7 cellular contexts compared by ENCODE assay signal in the genomic region with DNA sequence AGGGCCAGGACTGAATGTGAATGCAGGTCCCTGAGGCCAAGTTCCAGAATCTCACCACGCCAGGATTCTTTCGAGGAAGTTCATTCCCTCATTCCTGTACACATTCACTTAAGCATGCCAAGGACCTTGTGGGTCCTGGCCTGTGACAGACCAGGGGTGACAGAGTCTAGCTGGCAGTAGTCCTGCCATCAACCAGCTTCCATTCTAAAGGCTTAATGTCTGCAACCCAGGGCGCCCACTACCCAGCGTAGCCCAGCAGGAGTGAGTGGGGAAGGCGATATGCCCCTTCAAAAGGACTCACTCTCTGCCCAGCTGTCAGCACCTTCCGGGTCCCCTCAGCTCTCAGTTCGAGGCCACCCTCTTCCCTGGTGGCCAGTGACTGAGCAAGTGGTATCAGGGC.
DNase-seq lines count a peak whose midpoint lies in the region; ATAC-seq, FAIRE-seq and TF ChIP-seq lines count a peak whose summit lies in the region.
"Not testable (repeated sequence)": the region's sequence is repeated elsewhere in the genome, so short reads cannot be mapped to it uniquely, and the experiment has no call there.

No MANE protein-coding gene starts in this region.

- not testable (repeated sequence) for H3K27me3 Mint-ChIP-seq in activated CD8-positive, alpha-beta T cell treated with anti-CD3 and anti-CD28 coated beads, Interleukin-2, amount 10 ng/mL, durations not matched to agents 7 days and 5 days (ENCODE audit: low read depth); activated T-helper 17 cell treated with anti-CD3 and anti-CD28 coated beads, Interleukin-2, amount 50 U/mL, for 72 hours; stimulated activated memory B cell treated with anti-CD40 and anti-IgM and Interleukin-4, amounts not matched to agents 10 μg/mL and 1 μg/mL and 100 μg/mL, for 72 hours

- H3K27ac Mint-ChIP-seq in activated CD8-positive, alpha-beta T cell treated with anti-CD3 and anti-CD28 coated beads, Interleukin-2, amount 10 ng/mL, durations not matched to agents 7 days and 5 days; activated T-helper 17 cell treated with anti-CD3 and anti-CD28 coated beads, Interleukin-2, amount 50 U/mL, for 72 hours; stimulated activated memory B cell treated with anti-CD40 and anti-IgM and Interleukin-4, amounts not matched to agents 10 μg/mL and 1 μg/mL and 100 μg/mL, for 72 hours: not testable (repeated sequence)

- H3K27ac ChIP-seq in A549; aorta (ENCODE audit: low read depth in 1 of 2, low read length in 2 of 2): not testable (repeated sequence)

- DNase-seq in A549 (ENCODE audit: low read depth in 1 of 2, low spot score in 1 of 2); aorta: not testable (repeated sequence)
- peak; percentile 10 for DNase-seq in activated CD8-positive, alpha-beta T cell treated with anti-CD3 and anti-CD28 coated beads, Interleukin-2, amount 10 ng/mL, durations not matched to agents 7 days and 5 days
- peak; percentile 72 for DNase-seq in mesenteric fat pad (ENCODE audit: low spot score)

- intact Hi-C loops in aorta (cut with DNase I) = not testable (repeated sequence)

- H3K36me3 ChIP-seq in aorta (ENCODE audit: control insufficient read depth in 1 of 2, insufficient read depth in 2 of 2, low read length in 1 of 2) = not testable (repeated sequence)

- not testable (repeated sequence) for H3K9me3 Mint-ChIP-seq in activated CD8-positive, alpha-beta T cell treated with anti-CD3 and anti-CD28 coated beads, Interleukin-2, amount 10 ng/mL, durations not matched to agents 7 days and 5 days (ENCODE audit: insufficient read depth); activated T-helper 17 cell treated with anti-CD3 and anti-CD28 coated beads, Interleukin-2, amount 50 U/mL, for 72 hours; stimulated activated memory B cell treated with anti-CD40 and anti-IgM and Interleukin-4, amounts not matched to agents 10 μg/mL and 1 μg/mL and 100 μg/mL, for 72 hours

- CTCF ChIA-PET in A549 (lab: Yijun Ruan, JAX); activated CD8-positive, alpha-beta T cell treated with anti-CD3 and anti-CD28 coated beads, Interleukin-2, amount 10 ng/mL, durations not matched to agents 7 days and 5 days (lab: Charles Lee): not testable (repeated sequence)

- TF ChIP-seq CTCF in A549 (IDR thresholded peaks at IDR 0.05) = not testable (repeated sequence)

- H3K4me1 Mint-ChIP-seq in activated CD8-positive, alpha-beta T cell treated with anti-CD3 and anti-CD28 coated beads, Interleukin-2, amount 10 ng/mL, durations not matched to agents 7 days and 5 days (ENCODE audit: low read depth); activated T-helper 17 cell treated with anti-CD3 and anti-CD28 coated beads, Interleukin-2, amount 50 U/mL, for 72 hours; stimulated activated memory B cell treated with anti-CD40 and anti-IgM and Interleukin-4, amounts not matched to agents 10 μg/mL and 1 μg/mL and 100 μg/mL, for 72 hours: not testable (repeated sequence)

- H3K4me1 ChIP-seq in A549; aorta (ENCODE audit: control insufficient read depth in 1 of 2, insufficient read depth in 2 of 2, low read length in 2 of 2): not testable (repeated sequence)

- H3K4me3 ChIP-seq in A549; aorta (ENCODE audit: low read length in 2 of 2): not testable (repeated sequence)

- POLR2A ChIA-PET in A549 (lab: Yijun Ruan, JAX); activated CD8-positive, alpha-beta T cell treated with anti-CD3 and anti-CD28 coated beads, Interleukin-2, amount 10 ng/mL, durations not matched to agents 7 days and 5 days (lab: Charles Lee): not testable (repeated sequence)

- not testable (repeated sequence) for TF ChIP-seq EP300 in A549 (IDR thresholded peaks at IDR 0.05)

- TF ChIP-seq RAD21 in A549 (conservative IDR thresholded peaks at IDR 0.05 in 1 of 2, IDR thresholded peaks at IDR 0.05 in 1 of 2) = not testable (repeated sequence)

- not testable (repeated sequence) for H3K27me3 ChIP-seq in aorta (ENCODE audit: control insufficient read depth in 1 of 2, insufficient read depth in 2 of 2, low read length in 1 of 2)

- H3K36me3 Mint-ChIP-seq in activated CD8-positive, alpha-beta T cell treated with anti-CD3 and anti-CD28 coated beads, Interleukin-2, amount 10 ng/mL, durations not matched to agents 7 days and 5 days (ENCODE audit: low read depth); activated T-helper 17 cell treated with anti-CD3 and anti-CD28 coated beads, Interleukin-2, amount 50 U/mL, for 72 hours (ENCODE audit: low read depth); stimulated activated memory B cell treated with anti-CD40 and anti-IgM and Interleukin-4, amounts not matched to agents 10 μg/mL and 1 μg/mL and 100 μg/mL, for 72 hours: not testable (repeated sequence)

- not testable (repeated sequence) for TF ChIP-seq POLR2A in A549 (IDR thresholded peaks at IDR 0.05; ENCODE audit: low read length)

- FAIRE-seq in A549 (lab: Jason Lieb, UNC) = peak; percentile 46

- WGBS in A549 (ENCODE audit: missing lambda C conversion rate) = 76% methylated on average over 5 of the region's 7 CpGs
- WGBS in aorta, 2 donors = 93 to 96% methylated on average over 4 of the region's 7 CpGs

- H3K4me2 ChIP-seq in A549 = not testable (repeated sequence)

- peak in 1 of 2 experiments; percentile 38; a peak in 2 of 6 replicates for ATAC-seq in A549
- not testable (repeated sequence) for ATAC-seq in activated CD8-positive, alpha-beta T cell treated with anti-CD3 and anti-CD28 coated beads, Interleukin-2, amount 10 ng/mL, durations not matched to agents 7 days and 5 days
- ATAC-seq in activated T-helper 17 cell treated with anti-CD3 and anti-CD28 coated beads, Interleukin-2, amount 50 U/mL, for 72 hours (replicated peaks) = peak; percentile 6
- peak; percentile 28 for ATAC-seq in esophagus mucosa
- peak; percentile 35 for ATAC-seq in stimulated activated memory B cell treated with anti-CD40 and anti-IgM and Interleukin-4, amounts not matched to agents 10 μg/mL and 1 μg/mL and 100 μg/mL, for 72 hours
- peak; percentile 56 for ATAC-seq in aorta (ENCODE audit: low FRiP score)

- not testable (repeated sequence) for H3K4me3 Mint-ChIP-seq in activated CD8-positive, alpha-beta T cell treated with anti-CD3 and anti-CD28 coated beads, Interleukin-2, amount 10 ng/mL, durations not matched to agents 7 days and 5 days; activated T-helper 17 cell treated with anti-CD3 and anti-CD28 coated beads, Interleukin-2, amount 50 U/mL, for 72 hours; stimulated activated memory B cell treated with anti-CD40 and anti-IgM and Interleukin-4, amounts not matched to agents 10 μg/mL and 1 μg/mL and 100 μg/mL, for 72 hours

- H3K9me3 ChIP-seq in A549; aorta (ENCODE audit: control insufficient read depth, low read length): not testable (repeated sequence)
